8 cellular contexts compared by ENCODE assay signal in the genomic region with DNA sequence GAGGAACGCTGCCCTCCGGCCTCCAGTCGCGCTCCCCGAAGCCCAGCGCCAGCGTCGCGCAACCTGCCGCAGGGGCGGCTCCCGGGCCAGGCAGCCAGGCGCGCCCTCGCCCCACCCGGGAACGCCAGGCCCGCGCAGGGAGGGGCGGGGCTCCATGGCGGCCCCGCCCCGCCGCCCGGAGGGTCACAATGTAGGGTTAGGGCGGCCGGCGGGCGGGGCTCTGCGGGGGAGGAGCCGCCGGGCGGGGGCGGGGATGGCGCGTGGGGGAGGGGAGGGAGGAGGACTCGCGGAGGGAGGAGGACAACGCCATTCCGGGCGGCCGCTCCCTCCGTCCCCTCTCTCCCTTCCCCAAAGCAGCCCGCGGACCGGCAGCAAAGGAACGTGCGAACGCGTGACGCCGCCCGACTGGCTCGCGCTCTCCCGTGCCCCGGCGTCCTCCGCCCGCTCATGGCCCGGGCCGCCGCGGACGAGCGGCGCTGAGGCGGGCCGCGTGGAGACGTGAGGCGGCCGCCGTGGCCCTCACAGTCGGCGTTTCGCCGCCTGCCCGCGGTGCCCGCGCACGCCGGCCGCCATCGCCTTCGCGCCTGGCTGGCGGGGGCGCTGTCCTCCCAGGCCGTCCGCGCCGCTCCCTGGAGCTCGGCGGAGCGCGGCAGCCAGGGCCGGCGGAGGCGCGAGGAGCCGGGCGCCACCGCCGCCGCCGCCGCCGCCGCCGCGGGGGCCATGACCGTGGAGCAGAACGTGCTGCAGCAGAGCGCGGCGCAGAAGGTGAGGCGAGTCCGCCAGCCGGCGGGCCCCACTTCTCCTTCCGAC. TPM values are rescaled to one million over a fixed set of nuclear protein-coding genes. Genes with fewer than 3 reads are reported as not detected.
DNase-seq lines count a peak whose midpoint lies in the region; ATAC-seq and TF ChIP-seq lines count a peak whose summit lies in the region.

A gene with protein sequence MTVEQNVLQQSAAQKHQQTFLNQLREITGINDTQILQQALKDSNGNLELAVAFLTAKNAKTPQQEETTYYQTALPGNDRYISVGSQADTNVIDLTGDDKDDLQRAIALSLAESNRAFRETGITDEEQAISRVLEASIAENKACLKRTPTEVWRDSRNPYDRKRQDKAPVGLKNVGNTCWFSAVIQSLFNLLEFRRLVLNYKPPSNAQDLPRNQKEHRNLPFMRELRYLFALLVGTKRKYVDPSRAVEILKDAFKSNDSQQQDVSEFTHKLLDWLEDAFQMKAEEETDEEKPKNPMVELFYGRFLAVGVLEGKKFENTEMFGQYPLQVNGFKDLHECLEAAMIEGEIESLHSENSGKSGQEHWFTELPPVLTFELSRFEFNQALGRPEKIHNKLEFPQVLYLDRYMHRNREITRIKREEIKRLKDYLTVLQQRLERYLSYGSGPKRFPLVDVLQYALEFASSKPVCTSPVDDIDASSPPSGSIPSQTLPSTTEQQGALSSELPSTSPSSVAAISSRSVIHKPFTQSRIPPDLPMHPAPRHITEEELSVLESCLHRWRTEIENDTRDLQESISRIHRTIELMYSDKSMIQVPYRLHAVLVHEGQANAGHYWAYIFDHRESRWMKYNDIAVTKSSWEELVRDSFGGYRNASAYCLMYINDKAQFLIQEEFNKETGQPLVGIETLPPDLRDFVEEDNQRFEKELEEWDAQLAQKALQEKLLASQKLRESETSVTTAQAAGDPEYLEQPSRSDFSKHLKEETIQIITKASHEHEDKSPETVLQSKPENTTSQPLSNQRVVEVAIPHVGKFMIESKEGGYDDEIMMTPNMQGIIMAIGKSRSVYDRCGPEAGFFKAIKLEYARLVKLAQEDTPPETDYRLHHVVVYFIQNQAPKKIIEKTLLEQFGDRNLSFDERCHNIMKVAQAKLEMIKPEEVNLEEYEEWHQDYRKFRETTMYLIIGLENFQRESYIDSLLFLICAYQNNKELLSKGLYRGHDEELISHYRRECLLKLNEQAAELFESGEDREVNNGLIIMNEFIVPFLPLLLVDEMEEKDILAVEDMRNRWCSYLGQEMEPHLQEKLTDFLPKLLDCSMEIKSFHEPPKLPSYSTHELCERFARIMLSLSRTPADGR (plus strand): TSS at position 309 of the 810 bp plus-strand sequence. CDS start 412 bp downstream, at position 721.

- CTCF ChIA-PET in Calu3 (lab: Charles Lee) = no interaction called here

- peaks cover 11% of the 10 kb centered on the region for H3K36me3 Mint-ChIP-seq in Calu3 (ENCODE audit: insufficient read depth, unreplicated experiment)

- TF ChIP-seq CTCF in Calu3 (IDR thresholded peaks at IDR 0.05; ENCODE audit: unreplicated experiment) (no peak), OCI-LY3 (IDR thresholded peaks at IDR 0.05; ENCODE audit: low read depth, low read length) (no peak)

- H3K27me3 Mint-ChIP-seq in Calu3 (ENCODE audit: unreplicated experiment) = no peaks in the 10 kb centered on the region

- peaks cover 43% of the 10 kb centered on the region for H3K79me2 ChIP-seq in OCI-LY3 (ENCODE audit: low read length)

- no peaks in the 10 kb centered on the region for H3K27me3 ChIP-seq in HUES48 (ENCODE audit: control insufficient read depth, insufficient read depth, low read length)
- peaks cover 3% of the 10 kb centered on the region; the same call in 1 of the 2 replicates for H3K27me3 ChIP-seq in OCI-LY3 (ENCODE audit: low read depth, low read length)

- peak within 1 kb of the TSS; percentile 89 for H3K4me2 ChIP-seq in OCI-LY3 (ENCODE audit: low read length)

- H3K9me3 ChIP-seq in HUES48 (ENCODE audit: control insufficient read depth, insufficient read depth, low read length) (no peaks in the 10 kb centered on the region), OCI-LY3 (ENCODE audit: insufficient read depth, low read length) (no peaks in the 10 kb centered on the region)

- peak; percentile 71 for ATAC-seq in GM21381 (IDR thresholded peaks at IDR 0.05; ENCODE audit: unreplicated experiment)

- no TSS peak for BruUV-seq in Calu3 (replicated peaks; lab: Mats Ljungman, UMichigan)

- peak; percentile 74 for DNase-seq in Calu3
- peak; percentile 80 for DNase-seq in activated T-cell treated with anti-CD3 and anti-CD28 coated beads for 24 hours (ENCODE audit: low read depth)
- DNase-seq in epithelial cell of prostate (ENCODE audit: low read depth, low spot score) = no peak
- DNase-seq in mucosa of gallbladder (ENCODE audit: low spot score) = peak; percentile 91
- peak; percentile 69 to 80 for DNase-seq in stimulated activated CD8-positive, alpha-beta memory T cell treated with anti-CD3 and anti-CD28 coated beads, Interleukin-4, amount 100 ng/mL, for 4 hours (ENCODE audit: low read depth in 2 of 2, low spot score in 1 of 2)

- peak within 1 kb of the TSS; percentile 77 for H3K27ac Mint-ChIP-seq in Calu3 (ENCODE audit: unreplicated experiment)

- peak within 1 kb of the TSS; percentile 89 for H3K27ac ChIP-seq in HUES48 (ENCODE audit: low read depth, low read length)
- H3K27ac ChIP-seq in OCI-LY3 (ENCODE audit: low read length) = peak within 1 kb of the TSS; percentile 64
- peak within 1 kb of the TSS; percentile 85 for H3K27ac ChIP-seq in epithelial cell of prostate

- H3K4me1 Mint-ChIP-seq in Calu3 (ENCODE audit: low read depth, unreplicated experiment) = peaks cover 7% of the 10 kb centered on the region

- H3K4me1 ChIP-seq in HUES48 (ENCODE audit: control insufficient read depth, insufficient read depth, low read length) (peaks cover 21% of the 10 kb centered on the region), OCI-LY3 (ENCODE audit: low read length) (peaks cover 13% of the 10 kb centered on the region)

- peak within 1 kb of the TSS; percentile 77 for H3K4me3 Mint-ChIP-seq in Calu3 (ENCODE audit: low read depth, unreplicated experiment)

- H3K36me3 ChIP-seq in HUES48 (ENCODE audit: control insufficient read depth, insufficient read depth, low read length) (no peaks in the 10 kb centered on the region), OCI-LY3 (replicated peaks; ENCODE audit: low read depth, low read length) (no peaks in the 10 kb centered on the region)

- H3K4me3 ChIP-seq in HUES48 (ENCODE audit: low read depth, low read length) = peak within 1 kb of the TSS; percentile 92
- H3K4me3 ChIP-seq in OCI-LY3 (ENCODE audit: low read length) = peak within 1 kb of the TSS; percentile 80

- intact Hi-C loops in Calu3 (cut with micrococcal nuclease; ENCODE audit: unreplicated experiment) = loop anchor here (5.0 to 10.0 kb wide), 3 partner anchors 67 to 115 kb away; no protein-coding TSS in a partner anchor

- H2AFZ ChIP-seq in OCI-LY3 (ENCODE audit: low read depth, low read length) = peak within 1 kb of the TSS; percentile 93

- no peaks in the 10 kb centered on the region for H3K9me3 Mint-ChIP-seq in Calu3 (ENCODE audit: low read depth, unreplicated experiment)

- peaks cover 8% of the 10 kb centered on the region; the same call in 1 of the 2 replicates for H4K20me1 ChIP-seq in OCI-LY3 (ENCODE audit: insufficient read depth, low read length)

- H3K9ac ChIP-seq in HUES48 (ENCODE audit: low read depth, low read length) (peak within 1 kb of the TSS; percentile 95), OCI-LY3 (ENCODE audit: low read length) (peak within 1 kb of the TSS; percentile 66)

RNA-seq across cellular contexts. Expression of the gene that starts here (rescaled TPM):
- 21.8 and 22.1 TPM in 2 replicates for total RNA-seq in Calu3 (2022)
- 36.6 TPM for total RNA-seq in mucosa of gallbladder
